ENCODE assay signal across 8 cellular contexts in genomic region chr15:98952381-98952803, GRCh38. TPM values are rescaled to one million over a fixed set of nuclear protein-coding genes. Genes with fewer than 3 reads are reported as not detected.
A peak's percentile ranks its signal among the peaks of the same experiment; 100 is the strongest.
DNase-seq lines count a peak whose midpoint lies in the region; ATAC-seq and TF ChIP-seq lines count a peak whose summit lies in the region.

No MANE protein-coding gene starts in this region.

- H3K4me1 Mint-ChIP-seq in activated naive CD8-positive, alpha-beta T cell treated with anti-CD3 and anti-CD28 coated beads, Interleukin-2, amount 50 U/mL, for 24 hours: peaks cover 19% of the 10 kb centered on the region
- no peaks in the 10 kb centered on the region for H3K4me1 Mint-ChIP-seq in Caco-2 (ENCODE audit: low read depth, unreplicated experiment)

- no TSS peak for BruUV-seq in Caco-2 (replicated peaks; lab: Mats Ljungman, UMichigan)

- H3K27ac ChIP-seq in heart left ventricle (peak overlapping the region in 8 of 12 donors; percentile 20 to 90 (median 75)), thoracic aorta (peak overlapping the region; percentile 93 to 96)

- H3K36me3 Mint-ChIP-seq in activated naive CD8-positive, alpha-beta T cell treated with anti-CD3 and anti-CD28 coated beads, Interleukin-2, amount 50 U/mL, for 24 hours (ENCODE audit: low read depth): peaks cover 9% of the 10 kb centered on the region
- H3K36me3 Mint-ChIP-seq in Caco-2 (ENCODE audit: insufficient read depth, unreplicated experiment): peaks cover 51% of the 10 kb centered on the region

- H3K4me1 ChIP-seq in heart left ventricle (peaks cover 0 to 59% (median 35%) of the 10 kb centered on the region in 12 donors), thoracic aorta (ENCODE audit: control insufficient read depth in 1 of 2, low read depth in 2 of 2) (peaks cover 29 to 69% of the 10 kb centered on the region in 2 donors), Caco-2 (no peaks in the 10 kb centered on the region)

- no peak overlapping the region for H3K4me3 Mint-ChIP-seq in activated naive CD8-positive, alpha-beta T cell treated with anti-CD3 and anti-CD28 coated beads, Interleukin-2, amount 50 U/mL, for 24 hours
- H3K4me3 Mint-ChIP-seq in Caco-2 (ENCODE audit: unreplicated experiment): no peak overlapping the region

- no peak for TF ChIP-seq CTCF in heart left ventricle (IDR thresholded peaks at IDR 0.05)
- TF ChIP-seq CTCF in thoracic aorta (IDR thresholded peaks at IDR 0.05): no peak
- TF ChIP-seq CTCF in Caco-2 (IDR thresholded peaks at IDR 0.05; ENCODE audit: insufficient read depth in 1 of 2, low read depth in 1 of 2, low read length in 1 of 2, severe bottlenecking in 1 of 2, unreplicated experiment in 1 of 2): no peak

- POLR2A ChIA-PET in Caco-2 (lab: Charles Lee): no interaction called here

- WGBS in heart left ventricle, 4 donors: 60 to 74% (median 61%) methylated on average over 6 of the region's 6 CpGs

- intact Hi-C loops in heart left ventricle (cut with DNase I): loop anchor here in 2 of 10 donors (10.0 kb wide), 1 partner anchor 102 kb away; no protein-coding TSS in a partner anchor
- intact Hi-C loops in Right ventricle myocardium superior (cut with DNase I): loop anchor here (5.0 kb wide), 1 partner anchor 105 kb away; no protein-coding TSS in a partner anchor
- intact Hi-C loops in Caco-2 (cut with micrococcal nuclease; ENCODE audit: unreplicated experiment): no loop called here

- H3K9me3 ChIP-seq in heart left ventricle (no peaks in the 10 kb centered on the region), thoracic aorta (no peaks in the 10 kb centered on the region), Caco-2 (no peaks in the 10 kb centered on the region)

- CTCF ChIA-PET in Caco-2 (lab: Charles Lee): no interaction called here

- DNase-seq in heart left ventricle (no peak), Right ventricle myocardium superior (no peak), thoracic aorta (ENCODE audit: low spot score) (no peak), HuH-7 (ENCODE audit: low spot score) (no peak), CD1c-positive myeloid dendritic cell (ENCODE audit: extremely low spot score) (no peak), Caco-2 (no peak)
- peak; percentile 13 for DNase-seq in activated naive CD8-positive, alpha-beta T cell treated with anti-CD3 and anti-CD28 coated beads, Interleukin-2, amount 50 U/mL, for 24 hours

- H3K36me3 ChIP-seq in heart left ventricle (peaks cover 0 to 56% (median 33%) of the 10 kb centered on the region in 9 donors), thoracic aorta (peaks cover 40% of the 10 kb centered on the region), Caco-2 (ENCODE audit: control insufficient read depth, insufficient read depth, low read length) (no peaks in the 10 kb centered on the region)

- TF ChIP-seq POLR2A in heart left ventricle (IDR thresholded peaks at IDR 0.05): no peak

- no peaks in the 10 kb centered on the region for H3K27me3 ChIP-seq in heart left ventricle
- H3K27me3 ChIP-seq in thoracic aorta (replicated peaks; ENCODE audit: insufficient read depth): no peaks in the 10 kb centered on the region
- H3K27me3 ChIP-seq in Caco-2 (replicated peaks; ENCODE audit: control insufficient read depth, insufficient read depth, low read length): no peaks in the 10 kb centered on the region

- H3K27me3 Mint-ChIP-seq in activated naive CD8-positive, alpha-beta T cell treated with anti-CD3 and anti-CD28 coated beads, Interleukin-2, amount 50 U/mL, for 24 hours: no peaks in the 10 kb centered on the region
- H3K27me3 Mint-ChIP-seq in Caco-2 (ENCODE audit: insufficient read depth, unreplicated experiment): no peaks in the 10 kb centered on the region

- H3K27ac Mint-ChIP-seq in activated naive CD8-positive, alpha-beta T cell treated with anti-CD3 and anti-CD28 coated beads, Interleukin-2, amount 50 U/mL, for 24 hours: peak overlapping the region; percentile 20
- H3K27ac Mint-ChIP-seq in Caco-2 (ENCODE audit: unreplicated experiment): no peak overlapping the region

- ATAC-seq in heart left ventricle: no peak
- no peak for ATAC-seq in Right ventricle myocardium superior (ENCODE audit: poor library complexity)
- peak; percentile 96 for ATAC-seq in HG03064 (IDR thresholded peaks at IDR 0.05; ENCODE audit: low read depth, unreplicated experiment)
- peak; percentile 54 for ATAC-seq in activated naive CD8-positive, alpha-beta T cell treated with anti-CD3 and anti-CD28 coated beads, Interleukin-2, amount 50 U/mL, for 24 hours
- ATAC-seq in thoracic aorta (ENCODE audit: insufficient number of reproducible peaks, low FRiP score, low read depth): no peak

- H3K4me3 ChIP-seq in heart left ventricle: no peak overlapping the region
- no peak overlapping the region for H3K4me3 ChIP-seq in thoracic aorta
- no peak overlapping the region for H3K4me3 ChIP-seq in Caco-2 (ENCODE audit: low read depth, low read length)

- no peaks in the 10 kb centered on the region for H3K9me3 Mint-ChIP-seq in activated naive CD8-positive, alpha-beta T cell treated with anti-CD3 and anti-CD28 coated beads, Interleukin-2, amount 50 U/mL, for 24 hours
- no peaks in the 10 kb centered on the region for H3K9me3 Mint-ChIP-seq in Caco-2 (ENCODE audit: unreplicated experiment)

RNA-seq across cellular contexts. Expression of gene PGPEP1L, which starts 55.2 kb away (rescaled TPM):
- total RNA-seq in heart left ventricle (1 to 10 TPM in 5 of 9 donors, under 1 TPM in 3, not detected in 1; 0.51 to 3.4 (median 1.4) TPM), Right ventricle myocardium superior (0.38 TPM), thoracic aorta (1 to 10 TPM in 1 of 2 donors, not detected in 1; 2.5 TPM), Caco-2 (2022) (not detected in 2 replicates)
- 1 to 10 TPM in 1 of 2 donors, not detected in 1; 2.8 TPM for polyA plus RNA-seq in heart left ventricle

Comparison
In these comparisons a context has a peak if more than half of its experiments do, and no peak if none do; other contexts are left out.
1. ATAC-seq: peak in HG03064 (single experiment) and activated naive CD8-positive, alpha-beta T cell treated with anti-CD3 and anti-CD28 coated beads, Interleukin-2, amount 50 U/mL, for 24 hours (single experiment); none in heart left ventricle (0 of 4), Right ventricle myocardium superior (single experiment) and thoracic aorta (single experiment).